In the genomic region with DNA sequence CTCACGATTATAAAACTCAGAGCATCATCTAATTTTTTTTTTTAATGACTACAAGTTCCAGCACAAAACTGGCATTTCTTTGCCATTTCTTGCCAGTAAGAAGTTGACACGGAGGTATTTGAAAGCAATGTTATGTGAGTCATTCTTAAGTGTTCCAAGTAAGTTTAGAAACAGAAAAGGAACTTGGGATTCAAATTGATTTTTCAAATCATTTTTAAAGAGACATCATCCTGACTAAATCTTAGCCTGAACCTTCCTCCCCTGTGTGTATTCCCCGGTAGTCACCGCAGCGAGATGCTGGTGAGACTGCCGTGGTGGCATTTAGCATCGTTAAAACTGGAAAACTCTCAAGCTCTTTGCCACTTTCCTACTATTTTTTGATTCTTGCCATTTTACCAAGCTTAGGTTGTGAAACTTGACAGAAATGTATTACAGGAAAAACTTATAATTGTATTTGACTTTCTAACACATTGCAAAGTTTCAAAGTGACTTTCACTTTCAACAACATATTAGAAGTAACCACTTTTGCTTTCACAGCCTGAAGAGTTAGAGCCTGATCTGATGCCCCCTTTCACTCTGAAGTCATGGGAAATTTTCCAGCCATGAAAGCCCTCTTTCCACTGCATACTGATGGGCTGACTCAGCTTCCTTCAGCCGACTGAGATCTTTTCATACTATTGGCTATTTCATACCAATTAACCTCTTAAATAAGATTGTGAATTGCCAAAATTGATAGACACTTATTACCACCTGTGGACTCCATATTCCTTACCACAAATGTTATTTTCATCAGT, we compare ENCODE assay signal across 7 cellular contexts.
A peak's percentile ranks its signal among the peaks of the same experiment; 100 is the strongest.
DNase-seq lines count a peak whose midpoint lies in the region; ATAC-seq and TF ChIP-seq lines count a peak whose summit lies in the region.

No MANE protein-coding gene starts in this region.

- POLR2A ChIA-PET in activated B cell treated with CpG ODN at 0.5 μM for 24 hours (lab: Charles Lee) = no interaction called here

- H3K27me3 Mint-ChIP-seq in activated B cell treated with CpG ODN at 0.5 μM for 24 hours = no peaks in the 10 kb centered on the region

- intact Hi-C loops in activated B cell treated with CpG ODN at 0.5 μM for 24 hours (cut with micrococcal nuclease) = no loop called here

- no peak overlapping the region for H3K27ac Mint-ChIP-seq in activated B cell treated with CpG ODN at 0.5 μM for 24 hours

- peaks cover 80% of the 10 kb centered on the region for H3K36me3 Mint-ChIP-seq in activated B cell treated with CpG ODN at 0.5 μM for 24 hours (ENCODE audit: low read depth)

- H3K4me3 Mint-ChIP-seq in activated B cell treated with CpG ODN at 0.5 μM for 24 hours = peak overlapping the region; percentile 79

- TF ChIP-seq CTCF in activated B cell treated with CpG ODN at 0.5 μM for 24 hours (IDR thresholded peaks at IDR 0.05) = no peak
- no peak for TF ChIP-seq CTCF in fibroblast of pulmonary artery (IDR thresholded peaks at IDR 0.05; ENCODE audit: low read length, missing control alignments)

- ATAC-seq in GM19025 (IDR thresholded peaks at IDR 0.05; ENCODE audit: low read depth, unreplicated experiment) (peak; percentile 92), HG03045 (IDR thresholded peaks at IDR 0.05; ENCODE audit: unreplicated experiment) (peak; percentile 81), activated B cell treated with CpG ODN at 0.5 μM for 24 hours (ENCODE audit: low read depth) (no peak)

- no peaks in the 10 kb centered on the region for H3K9me3 Mint-ChIP-seq in activated B cell treated with CpG ODN at 0.5 μM for 24 hours

- DNase-seq in activated B cell treated with CpG ODN at 0.5 μM for 24 hours (no peak), fibroblast of pulmonary artery (ENCODE audit: low read depth) (peak; percentile 83), DMS79 treated with DMSO at 0.1 percent for 48 hours (lab: John Stamatoyannopoulos, UW) (no peak), mucosa of gallbladder (ENCODE audit: low spot score) (no peak)
- DNase-seq in stimulated activated CD4-positive, alpha-beta T cell treated with anti-CD3 and anti-CD28 coated beads, Interleukin-12 subunit alpha, Interleukin-12 subunit beta, amount 100 ng/mL, for 24 hours (ENCODE audit: low read depth in 2 of 2) = peak; percentile 28 to 35

- H3K4me3 ChIP-seq in fibroblast of pulmonary artery (replicated peaks; ENCODE audit: low read depth, low read length) = peak overlapping the region; percentile 46

- CTCF ChIA-PET in activated B cell treated with CpG ODN at 0.5 μM for 24 hours (lab: Charles Lee) = no interaction called here

- H3K4me1 Mint-ChIP-seq in activated B cell treated with CpG ODN at 0.5 μM for 24 hours = peaks cover 11% of the 10 kb centered on the region

Comparison
In these comparisons a context has a peak if more than half of its experiments do, and no peak if none do; other contexts are left out.
1. DNase-seq: peak in fibroblast of pulmonary artery (single experiment) and stimulated activated CD4-positive, alpha-beta T cell treated with anti-CD3 and anti-CD28 coated beads, Interleukin-12 subunit alpha, Interleukin-12 subunit beta, amount 100 ng/mL, for 24 hours (2 of 2); none in activated B cell treated with CpG ODN at 0.5 μM for 24 hours (single experiment), DMS79 treated with DMSO at 0.1 percent for 48 hours (single experiment) and mucosa of gallbladder (single experiment).